ENCODE assay signal across 13 cellular contexts in genomic region chr1:2134604-2135307, GRCh38. TPM values are rescaled to one million over a fixed set of nuclear protein-coding genes. Genes with fewer than 3 reads are reported as not detected.
DNase-seq lines count a peak whose midpoint lies in the region; ATAC-seq and TF ChIP-seq lines count a peak whose summit lies in the region.
"Had no signal": no experiment of that assay in that cellular context is flagged by ENCODE, and none has a peak within 500 bp of the region (broad histone marks: within the 10 kb centered on the region; RNA-seq: fewer than 3 reads in every experiment).

No MANE protein-coding gene starts in this region.

- intact Hi-C loops in natural killer cell (cut with micrococcal nuclease), result no loop called here
- intact Hi-C loops in heart right ventricle (cut with DNase I), result loop anchor here in 5 of 10 donors (5.0 to 10.0 kb wide), 3 partner anchors 38 to 248 kb away; no protein-coding TSS in a partner anchor

- H3K4me3 Mint-ChIP-seq in natural killer cell (no peak overlapping the region), osteocyte (ENCODE audit: unreplicated experiment) (no peak overlapping the region)
- no peak overlapping the region for H3K4me3 Mint-ChIP-seq in natural killer cell treated with Interleukin-12 subunit alpha and Interleukin-12 subunit beta and Interleukin-15 and Interleukin-18, amount 100 ng/mL, for 72 hours

- H3K27me3 Mint-ChIP-seq in natural killer cell (ENCODE audit: low read depth in 2 of 2), result no peaks in the 10 kb centered on the region
- no peaks in the 10 kb centered on the region for H3K27me3 Mint-ChIP-seq in natural killer cell treated with Interleukin-12 subunit alpha and Interleukin-12 subunit beta and Interleukin-15 and Interleukin-18, amount 100 ng/mL, for 72 hours
- peaks cover 5% of the 10 kb centered on the region for H3K27me3 Mint-ChIP-seq in osteocyte (ENCODE audit: unreplicated experiment)

- 79 to 80% methylated on average over 40 of the region's 40 CpGs for WGBS in heart right ventricle, 2 donors

- peaks cover 8 to 44% (median 25%) of the 10 kb centered on the region in 9 donors for H3K4me1 ChIP-seq in heart right ventricle

- peaks cover 12 to 13% of the 10 kb centered on the region in 2 donors for H3K4me1 Mint-ChIP-seq in natural killer cell
- peaks cover 5 to 8% of the 10 kb centered on the region in 2 donors for H3K4me1 Mint-ChIP-seq in natural killer cell treated with Interleukin-12 subunit alpha and Interleukin-12 subunit beta and Interleukin-15 and Interleukin-18, amount 100 ng/mL, for 72 hours (ENCODE audit: low read depth in 2 of 2)
- peaks cover 37% of the 10 kb centered on the region for H3K4me1 Mint-ChIP-seq in osteocyte (ENCODE audit: unreplicated experiment)

- no peaks in the 10 kb centered on the region for H3K27me3 ChIP-seq in heart right ventricle

- no peaks in the 10 kb centered on the region for H3K36me3 ChIP-seq in heart right ventricle

- H3K9me3 ChIP-seq in heart right ventricle, result no peaks in the 10 kb centered on the region

- H3K36me3 Mint-ChIP-seq in natural killer cell (no peaks in the 10 kb centered on the region), osteocyte (ENCODE audit: unreplicated experiment) (no peaks in the 10 kb centered on the region)
- H3K36me3 Mint-ChIP-seq in natural killer cell treated with Interleukin-12 subunit alpha and Interleukin-12 subunit beta and Interleukin-15 and Interleukin-18, amount 100 ng/mL, for 72 hours, result no peaks in the 10 kb centered on the region

- H3K9me3 Mint-ChIP-seq in natural killer cell (no peaks in the 10 kb centered on the region), osteocyte (ENCODE audit: unreplicated experiment) (no peaks in the 10 kb centered on the region)
- no peaks in the 10 kb centered on the region for H3K9me3 Mint-ChIP-seq in natural killer cell treated with Interleukin-12 subunit alpha and Interleukin-12 subunit beta and Interleukin-15 and Interleukin-18, amount 100 ng/mL, for 72 hours
- H3K9me3 Mint-ChIP-seq: activated T-helper 2 cell treated with anti-CD3 and anti-CD28 coated beads, Interferon-gamma antibody, Interleukin-2, Interleukin-4, amounts not matched to agents 10 μg/mL and 5 μg/mL and 100 μg/mL, durations not matched to agents 14 hours and 24 hours and 36 hours had no signal

- POLR2A ChIA-PET in GM10248 (lab: Yijun Ruan, JAX), result no interaction called here

- no peak for TF ChIP-seq CTCF in natural killer cell (IDR thresholded peaks at IDR 0.05)
- no peak for TF ChIP-seq CTCF in heart right ventricle (IDR thresholded peaks at IDR 0.05)
- no peak for TF ChIP-seq CTCF in osteocyte (IDR thresholded peaks at IDR 0.05)
- no peak for TF ChIP-seq CTCF in GM10248 (IDR thresholded peaks at IDR 0.05; ENCODE audit: control extremely low read depth, extremely low read depth, low read depth, missing control alignments)

- H3K4me3 ChIP-seq in heart right ventricle, result no peak overlapping the region

- no peak for ATAC-seq in natural killer cell
- ATAC-seq in natural killer cell treated with Interleukin-12 subunit alpha and Interleukin-12 subunit beta and Interleukin-15 and Interleukin-18, amount 100 ng/mL, for 72 hours, result no peak
- ATAC-seq in heart right ventricle, result no peak
- no peak for ATAC-seq in HG02973 (IDR thresholded peaks at IDR 0.05; ENCODE audit: unreplicated experiment)
- no peak for ATAC-seq in HG02840 (IDR thresholded peaks at IDR 0.05; ENCODE audit: low FRiP score, unreplicated experiment)
- ATAC-seq in HG02571 (IDR thresholded peaks at IDR 0.05; ENCODE audit: unreplicated experiment), result no peak

- peak overlapping the region; percentile 25 to 96 (median 83) for H3K27ac ChIP-seq in heart right ventricle

- CTCF ChIA-PET in GM10248 (lab: Yijun Ruan, JAX), result no interaction called here

- H3K27ac Mint-ChIP-seq in natural killer cell (peak overlapping the region; percentile 50 to 94), osteocyte (ENCODE audit: unreplicated experiment) (peak overlapping the region; percentile 90)
- no peak overlapping the region for H3K27ac Mint-ChIP-seq in natural killer cell treated with Interleukin-12 subunit alpha and Interleukin-12 subunit beta and Interleukin-15 and Interleukin-18, amount 100 ng/mL, for 72 hours
- H3K27ac Mint-ChIP-seq: activated T-helper 2 cell treated with anti-CD3 and anti-CD28 coated beads, Interferon-gamma antibody, Interleukin-2, Interleukin-4, amounts not matched to agents 10 μg/mL and 5 μg/mL and 100 μg/mL, durations not matched to agents 14 hours and 24 hours and 36 hours had no signal

- no peak for DNase-seq in natural killer cell
- no peak for DNase-seq in natural killer cell treated with Interleukin-12 subunit alpha and Interleukin-12 subunit beta and Interleukin-15 and Interleukin-18, amount 100 ng/mL, for 72 hours (ENCODE audit: low spot score)
- no peak for DNase-seq in heart right ventricle
- DNase-seq in osteocyte (ENCODE audit: extremely low spot score, unreplicated experiment), result no peak
- no peak for DNase-seq in GM10248 (ENCODE audit: extremely low spot score)
- DNase-seq: effector CD4-positive, alpha-beta T cell; GF-D8; HCEC 1CT; NCI-H1092 treated with DMSO at 0.1 percent for 48 hours had no signal

RNA-seq across cellular contexts. Expression of gene FAAP20, which starts 59.8 kb away (rescaled TPM):
- 10 to 100 TPM; 40.3 to 53.0 (median 43.3) TPM for total RNA-seq in natural killer cell
- total RNA-seq in natural killer cell treated with Interleukin-12 subunit alpha and Interleukin-12 subunit beta and Interleukin-15 and Interleukin-18, amount 100 ng/mL, for 72 hours, result 10 to 100 TPM; 43.4 to 61.8 TPM
- total RNA-seq in heart right ventricle, result 10 to 100 TPM; 30.9 to 47.6 (median 38.3) TPM
- polyA plus RNA-seq in heart right ventricle, result 10 to 100 TPM; 83.0 to 83.6 TPM
- 85.1 and 90.4 TPM in 2 replicates for total RNA-seq in osteocyte

Comparison
In these comparisons a context has a peak if more than half of its experiments do, and no peak if none do; other contexts are left out.
1. H3K27ac Mint-ChIP-seq: peak in natural killer cell (2 of 2) and osteocyte (single experiment); none in natural killer cell treated with Interleukin-12 subunit alpha and Interleukin-12 subunit beta and Interleukin-15 and Interleukin-18, amount 100 ng/mL, for 72 hours (0 of 2).